Comparison of ENCODE assay signal across 11 cellular contexts in the genomic region with DNA sequence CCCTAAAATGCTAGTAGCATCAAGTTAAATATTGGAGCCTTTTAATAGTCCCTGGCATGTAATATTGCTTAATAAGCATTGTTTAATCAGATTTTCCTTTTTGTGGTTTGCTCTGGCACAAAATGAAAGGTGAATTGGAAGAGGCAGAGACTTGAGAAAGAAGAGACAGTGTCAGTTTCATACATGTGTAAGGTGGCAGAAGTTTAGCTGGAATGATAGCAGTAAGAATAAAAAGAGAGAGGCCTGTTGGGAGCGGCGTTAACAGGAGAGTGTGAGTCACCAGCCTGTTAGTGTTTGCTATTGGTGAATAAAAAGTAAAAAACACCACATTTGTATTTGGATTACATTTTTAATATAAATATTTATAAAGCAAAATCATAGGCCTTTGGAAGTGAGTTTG.
DNase-seq lines count a peak whose midpoint lies in the region; ATAC-seq, FAIRE-seq and TF ChIP-seq lines count a peak whose summit lies in the region.
"Had no signal": no experiment of that assay in that cellular context is flagged by ENCODE, and none has a peak within 500 bp of the region (broad histone marks: within the 10 kb centered on the region; RNA-seq: fewer than 3 reads in every experiment).

No MANE protein-coding gene starts in this region.

- no peaks in the 10 kb centered on the region for H3K27me3 Mint-ChIP-seq in activated CD8-positive, alpha-beta T cell treated with anti-CD3 and anti-CD28 coated beads for 36 hours
- no peaks in the 10 kb centered on the region for H3K27me3 Mint-ChIP-seq in stimulated activated naive CD8-positive, alpha-beta T cell treated with anti-CD3 and anti-CD28 coated beads, Interleukin-15, amount 100 ng/mL, for 72 hours

- H3K9me3 ChIP-seq in liver (ENCODE audit: control insufficient read depth in 4 of 4, low read length in 3 of 4) (no peaks in the 10 kb centered on the region), HepG2 (ENCODE audit: low read length) (no peaks in the 10 kb centered on the region)
- H3K9me3 ChIP-seq: HAP-1 had no signal

- H3K4me3 ChIP-seq in liver (ENCODE audit: low read depth in 1 of 3, low read length in 3 of 3): no peak overlapping the region
- H3K4me3 ChIP-seq in HepG2 (replicated peaks in 1 of 3; ENCODE audit: insufficient read depth in 1 of 3, low read depth in 2 of 3, low read length in 3 of 3): no peak overlapping the region
- H3K4me3 ChIP-seq in fibroblast of the aortic adventitia (ENCODE audit: low read depth, low read length): no peak overlapping the region
- H3K4me3 ChIP-seq: ascending aorta, HAP-1 had no signal

- no peak for TF ChIP-seq CTCF in liver (IDR thresholded peaks at IDR 0.05; ENCODE audit: low read depth, low read length, missing input control)
- no peak for TF ChIP-seq CTCF in HepG2 (CRISPR knock-in tag; IDR thresholded peaks at IDR 0.05)
- TF ChIP-seq CTCF in activated CD8-positive, alpha-beta T cell treated with anti-CD3 and anti-CD28 coated beads for 36 hours (IDR thresholded peaks at IDR 0.05): no peak
- no peak for TF ChIP-seq CTCF in fibroblast of the aortic adventitia (IDR thresholded peaks at IDR 0.05; ENCODE audit: insufficient read depth, low read length)

- H3K27ac ChIP-seq in liver (ENCODE audit: low read depth in 1 of 2, low read length in 2 of 2): peak overlapping the region in 1 of 2 donors; percentile 56
- H3K27ac ChIP-seq in HepG2 (ENCODE audit: extremely low read length, insufficient read depth, low read length): no peak overlapping the region
- H3K27ac ChIP-seq: ascending aorta had no signal

- H3K9ac ChIP-seq in liver (ENCODE audit: low read depth in 1 of 2, low read length in 2 of 2) (peak overlapping the region in 1 of 2 donors; percentile 29), HepG2 (ENCODE audit: insufficient read depth, low read depth, low read length) (no peak overlapping the region)

- H3K36me3 ChIP-seq in liver (ENCODE audit: control insufficient read depth in 4 of 4, insufficient read depth in 3 of 4, low read depth in 1 of 4, low read length in 3 of 4): no peaks in the 10 kb centered on the region
- peaks cover 1 to 10% of the 10 kb centered on the region in 2 experiments; a peak in 2 of 5 replicates for H3K36me3 ChIP-seq in HepG2 (replicated peaks in 1 of 2; ENCODE audit: control insufficient read depth in 1 of 2, insufficient read depth in 2 of 2, low read length in 2 of 2)
- H3K36me3 ChIP-seq: HAP-1 had no signal

- intact Hi-C loops in HepG2 (cut with micrococcal nuclease; ENCODE audit: unreplicated experiment): no loop called here
- intact Hi-C loops in activated CD8-positive, alpha-beta T cell treated with anti-CD3 and anti-CD28 coated beads for 36 hours (cut with micrococcal nuclease): no loop called here

- no peak for TF ChIP-seq RAD21 in liver (IDR thresholded peaks at IDR 0.05)
- no peak for TF ChIP-seq RAD21 in HepG2 (CRISPR knock-in tag; IDR thresholded peaks at IDR 0.05)

- H3K27me3 ChIP-seq in liver (ENCODE audit: control insufficient read depth in 4 of 4, insufficient read depth in 4 of 4, low read length in 3 of 4): no peaks in the 10 kb centered on the region
- H3K27me3 ChIP-seq in HepG2 (ENCODE audit: control insufficient read depth in 1 of 2, insufficient read depth in 2 of 2, low read length in 2 of 2): no peaks in the 10 kb centered on the region
- H3K27me3 ChIP-seq: ascending aorta had no signal

- no peaks in the 10 kb centered on the region for H3K79me2 ChIP-seq in HepG2 (ENCODE audit: insufficient read depth, low read length)

- peaks cover 31% of the 10 kb centered on the region for H3K36me3 Mint-ChIP-seq in activated CD8-positive, alpha-beta T cell treated with anti-CD3 and anti-CD28 coated beads for 36 hours (ENCODE audit: low read depth)

- no peaks in the 10 kb centered on the region for H4K20me1 ChIP-seq in HepG2 (ENCODE audit: insufficient read depth, low read length)

- TF ChIP-seq EP300 in HepG2 (IDR thresholded peaks at IDR 0.05; ENCODE audit: low read depth in 2 of 2, low read length in 2 of 2) (no peak), HepG2 (CRISPR knock-in tag; IDR thresholded peaks at IDR 0.05; ENCODE audit: borderline replicate concordance) (no peak)

- no peak for TF ChIP-seq POLR2A in HepG2 (IDR thresholded peaks at IDR 0.05; ENCODE audit: insufficient read depth in 1 of 2, low read depth in 2 of 2, low read length in 2 of 2)

- H2AFZ ChIP-seq in HepG2 (ENCODE audit: low read length): no peak overlapping the region

- no peaks in the 10 kb centered on the region for H3K9me3 Mint-ChIP-seq in activated CD8-positive, alpha-beta T cell treated with anti-CD3 and anti-CD28 coated beads for 36 hours
- H3K9me3 Mint-ChIP-seq in stimulated activated naive CD8-positive, alpha-beta T cell treated with anti-CD3 and anti-CD28 coated beads, Interleukin-15, amount 100 ng/mL, for 72 hours: peaks cover 12 to 14% of the 10 kb centered on the region in 2 donors

- peak overlapping the region; percentile 50 for H3K27ac Mint-ChIP-seq in activated CD8-positive, alpha-beta T cell treated with anti-CD3 and anti-CD28 coated beads for 36 hours
- peak overlapping the region in 1 of 2 donors; percentile 2 for H3K27ac Mint-ChIP-seq in stimulated activated naive CD8-positive, alpha-beta T cell treated with anti-CD3 and anti-CD28 coated beads, Interleukin-15, amount 100 ng/mL, for 72 hours

- H3K4me3 Mint-ChIP-seq in activated CD8-positive, alpha-beta T cell treated with anti-CD3 and anti-CD28 coated beads for 36 hours: no peak overlapping the region
- H3K4me3 Mint-ChIP-seq in stimulated activated naive CD8-positive, alpha-beta T cell treated with anti-CD3 and anti-CD28 coated beads, Interleukin-15, amount 100 ng/mL, for 72 hours: peak overlapping the region in 1 of 2 donors; percentile 4

- FAIRE-seq in HepG2 (lab: Jason Lieb, UNC): no peak

- in situ Hi-C loops in HepG2 (cut with HindIII; ENCODE audit: extremely low pct_ligation_motif_present, low pct_unique_long_range_greater_than_20kb): no loop called here

- H3K4me1 ChIP-seq in liver (ENCODE audit: control insufficient read depth in 4 of 4, insufficient read depth in 4 of 4, low read length in 3 of 4): peaks cover 0 to 20% (median 12%) of the 10 kb centered on the region in 4 donors
- H3K4me1 ChIP-seq in HepG2 (ENCODE audit: insufficient read depth, low read length): peaks cover 13% of the 10 kb centered on the region
- H3K4me1 ChIP-seq: HAP-1 had no signal

- ATAC-seq in HepG2: no peak
- ATAC-seq in activated CD8-positive, alpha-beta T cell treated with anti-CD3 and anti-CD28 coated beads for 36 hours: peak; percentile 76
- ATAC-seq in stimulated activated naive CD8-positive, alpha-beta T cell treated with anti-CD3 and anti-CD28 coated beads, Interleukin-15, amount 100 ng/mL, for 72 hours: peak; percentile 54

- no TSS peak for BruUV-seq in HepG2 (replicated peaks; lab: Mats Ljungman, UMichigan)

- H3K4me2 ChIP-seq in HepG2 (ENCODE audit: low read depth, low read length): no peak overlapping the region

- POLR2A ChIA-PET in HepG2 (lab: Yijun Ruan, JAX): no interaction called here
- POLR2A ChIA-PET in activated CD8-positive, alpha-beta T cell treated with anti-CD3 and anti-CD28 coated beads for 36 hours (lab: Charles Lee): no interaction called here

- H3K4me1 Mint-ChIP-seq in activated CD8-positive, alpha-beta T cell treated with anti-CD3 and anti-CD28 coated beads for 36 hours (ENCODE audit: low read depth): peaks cover 39% of the 10 kb centered on the region
- peaks cover 57% of the 10 kb centered on the region for H3K4me1 Mint-ChIP-seq in stimulated activated naive CD8-positive, alpha-beta T cell treated with anti-CD3 and anti-CD28 coated beads, Interleukin-15, amount 100 ng/mL, for 72 hours

- DNase-seq in HepG2 (ENCODE audit: low spot score): no peak
- peak; percentile 24 for DNase-seq in activated CD8-positive, alpha-beta T cell treated with anti-CD3 and anti-CD28 coated beads for 36 hours
- DNase-seq in fibroblast of the aortic adventitia (ENCODE audit: low read depth): peak; percentile 18
- no peak for DNase-seq in stimulated activated naive CD8-positive, alpha-beta T cell treated with anti-CD3 and anti-CD28 coated beads, Interleukin-15, amount 100 ng/mL, for 72 hours
- no peak for DNase-seq in NCI-H526 treated with DMSO at 0.1 percent for 48 hours (lab: John Stamatoyannopoulos, UW)
- no peak for DNase-seq in stimulated activated CD8-positive, alpha-beta memory T cell treated with anti-CD3 and anti-CD28 coated beads, Interleukin-4, amount 100 ng/mL, for 48 hours
- no peak for DNase-seq in GOT3 (lab: John Stamatoyannopoulos, UW)
- DNase-seq: nucleus accumbens had no signal

- CTCF ChIA-PET in HepG2 (lab: Yijun Ruan, JAX; ENCODE audit: low intra/inter-chr PET ratio, low total read pairs): no interaction called here
- CTCF ChIA-PET in activated CD8-positive, alpha-beta T cell treated with anti-CD3 and anti-CD28 coated beads for 36 hours (lab: Charles Lee): no interaction called here

- WGBS in liver: 58% methylated on average over 2 of the region's 2 CpGs
- 95% methylated on average over 2 of the region's 2 CpGs for WGBS in HepG2 (ENCODE audit: low lambda C conversion rate)

TF ChIP-seq in liver, 16 proteins besides CTCF, POLR2A, EP300 and RAD21 (continues in another document):
- TF ChIP-seq NR2F2 (IDR thresholded peaks at IDR 0.05) (no peak), RXRA (IDR thresholded peaks at IDR 0.05) (no peak), FOXA2 (IDR thresholded peaks at IDR 0.05) (no peak), HNF4G (IDR thresholded peaks at IDR 0.05) (no peak), JUND (IDR thresholded peaks at IDR 0.05) (peak in 1 of 2 donors; percentile 30)
- TF ChIP-seq, protein P1, sequence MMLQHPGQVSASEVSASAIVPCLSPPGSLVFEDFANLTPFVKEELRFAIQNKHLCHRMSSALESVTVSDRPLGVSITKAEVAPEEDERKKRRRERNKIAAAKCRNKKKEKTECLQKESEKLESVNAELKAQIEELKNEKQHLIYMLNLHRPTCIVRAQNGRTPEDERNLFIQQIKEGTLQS (IDR thresholded peaks at IDR 0.05): no peak
- TF ChIP-seq, protein P2, sequence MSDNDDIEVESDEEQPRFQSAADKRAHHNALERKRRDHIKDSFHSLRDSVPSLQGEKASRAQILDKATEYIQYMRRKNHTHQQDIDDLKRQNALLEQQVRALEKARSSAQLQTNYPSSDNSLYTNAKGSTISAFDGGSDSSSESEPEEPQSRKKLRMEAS (IDR thresholded peaks at IDR 0.05): no peak

TF ChIP-seq in HepG2, 621 proteins besides CTCF, POLR2A, EP300 and RAD21:
- no peak for TF ChIP-seq ZSCAN20 (CRISPR knock-in tag; IDR thresholded peaks at IDR 0.05; ENCODE audit: borderline replicate concordance)
- no peak for TF ChIP-seq ZFYVE20 (CRISPR knock-in tag; IDR thresholded peaks at IDR 0.05; ENCODE audit: borderline replicate concordance, low read depth)
- TF ChIP-seq MAFK (conservative IDR thresholded peaks at IDR 0.05 in 1 of 2, IDR thresholded peaks at IDR 0.05 in 1 of 2; ENCODE audit: low read length in 2 of 2): 0 out of 4 replicates have a peak, but pooled peaks of 1 of the 2 experiments have one; percentile 8
TF ChIP-seq in HepG2: peak in this region for 1.

Comparison
In these comparisons a context has a peak if more than half of its experiments do, and no peak if none do; other contexts are left out.
1. DNase-seq: peak in activated CD8-positive, alpha-beta T cell treated with anti-CD3 and anti-CD28 coated beads for 36 hours (single experiment) and fibroblast of the aortic adventitia (single experiment); none in HepG2 (single experiment), stimulated activated naive CD8-positive, alpha-beta T cell treated with anti-CD3 and anti-CD28 coated beads, Interleukin-15, amount 100 ng/mL, for 72 hours (0 of 2), NCI-H526 treated with DMSO at 0.1 percent for 48 hours (single experiment), stimulated activated CD8-positive, alpha-beta memory T cell treated with anti-CD3 and anti-CD28 coated beads, Interleukin-4, amount 100 ng/mL, for 48 hours (single experiment) and GOT3 (single experiment).